Comparison of ENCODE assay signal across 21 cellular contexts in genomic region chr10:112022196-112022595, GRCh38.
"Had no signal": no experiment of that assay in that cellular context is flagged by ENCODE, and none has a peak within 500 bp of the region (broad histone marks: within the 10 kb centered on the region; RNA-seq: fewer than 3 reads in every experiment).

No MANE protein-coding gene starts in this region.

- H3K27ac Mint-ChIP-seq: activated CD4-positive, alpha-beta memory T cell treated with anti-CD3 and anti-CD28 coated beads, Interleukin-2, amount 10 ng/mL, durations not matched to agents 7 days and 5 days; activated naive CD4-positive, alpha-beta T cell treated with anti-CD3 and anti-CD28 coated beads, Interleukin-2, amount 10 ng/mL, durations not matched to agents 7 days and 5 days; natural killer cell treated with Interleukin-12 subunit alpha and Interleukin-12 subunit beta and Interleukin-15 and Interleukin-18, amount 100 ng/mL, for 72 hours had no signal

- H3K27ac ChIP-seq: epithelial cell of prostate, foreskin keratinocyte, ovary, prostate gland, spleen, testis, uterus had no signal

- H3K36me3 ChIP-seq: ovary, prostate gland, spleen, uterus had no signal

- H3K9me3 Mint-ChIP-seq: activated CD4-positive, alpha-beta memory T cell treated with anti-CD3 and anti-CD28 coated beads, Interleukin-2, amount 10 ng/mL, durations not matched to agents 7 days and 5 days; activated naive CD4-positive, alpha-beta T cell treated with anti-CD3 and anti-CD28 coated beads, Interleukin-2, amount 10 ng/mL, durations not matched to agents 7 days and 5 days; natural killer cell treated with Interleukin-12 subunit alpha and Interleukin-12 subunit beta and Interleukin-15 and Interleukin-18, amount 100 ng/mL, for 72 hours had no signal

- ATAC-seq: foreskin keratinocyte; left ventricle myocardium superior; natural killer cell treated with Interleukin-12 subunit alpha and Interleukin-12 subunit beta and Interleukin-15 and Interleukin-18, amount 100 ng/mL, for 72 hours had no signal

- H3K27me3 Mint-ChIP-seq: activated CD4-positive, alpha-beta memory T cell treated with anti-CD3 and anti-CD28 coated beads, Interleukin-2, amount 10 ng/mL, durations not matched to agents 7 days and 5 days; activated naive CD4-positive, alpha-beta T cell treated with anti-CD3 and anti-CD28 coated beads, Interleukin-2, amount 10 ng/mL, durations not matched to agents 7 days and 5 days; natural killer cell treated with Interleukin-12 subunit alpha and Interleukin-12 subunit beta and Interleukin-15 and Interleukin-18, amount 100 ng/mL, for 72 hours had no signal

- H3K4me1 ChIP-seq: foreskin keratinocyte, prostate gland, spleen, testis, uterus had no signal

- H3K4me3 Mint-ChIP-seq: activated CD4-positive, alpha-beta memory T cell treated with anti-CD3 and anti-CD28 coated beads, Interleukin-2, amount 10 ng/mL, durations not matched to agents 7 days and 5 days; activated naive CD4-positive, alpha-beta T cell treated with anti-CD3 and anti-CD28 coated beads, Interleukin-2, amount 10 ng/mL, durations not matched to agents 7 days and 5 days; natural killer cell treated with Interleukin-12 subunit alpha and Interleukin-12 subunit beta and Interleukin-15 and Interleukin-18, amount 100 ng/mL, for 72 hours had no signal

- DNase-seq: activated CD4-positive, alpha-beta memory T cell treated with anti-CD3 and anti-CD28 coated beads, Interleukin-2, amount 10 ng/mL, durations not matched to agents 7 days and 5 days; activated CD4-positive, alpha-beta T cell treated with anti-CD3 and anti-CD28 coated beads for 4 hours; activated CD4-positive, CD25-positive, alpha-beta regulatory T cell; activated effector memory CD4-positive, alpha-beta T cell treated with anti-CD3 and anti-CD28 coated beads, Interleukin-2, amount 50 U/mL, for 16 hours; activated naive CD4-positive, alpha-beta T cell treated with anti-CD3 and anti-CD28 coated beads, Interleukin-2, amount 10 ng/mL, durations not matched to agents 7 days and 5 days; activated T-cell treated with anti-CD3 and anti-CD28 coated beads for 4 hours; amygdala; cortex of kidney; foreskin keratinocyte; left ventricle myocardium superior; ovary; spleen; stimulated activated CD4-positive, alpha-beta T cell treated with anti-CD3 and anti-CD28 coated beads, Interleukin-4, amount 100 ng/mL, for 1 hour; stimulated activated naive CD4-positive, alpha-beta T cell; T-helper 9 cell; testis; trophoblast cell; uterus had no signal

- H3K36me3 Mint-ChIP-seq: activated naive CD4-positive, alpha-beta T cell treated with anti-CD3 and anti-CD28 coated beads, Interleukin-2, amount 10 ng/mL, durations not matched to agents 7 days and 5 days; natural killer cell treated with Interleukin-12 subunit alpha and Interleukin-12 subunit beta and Interleukin-15 and Interleukin-18, amount 100 ng/mL, for 72 hours had no signal

- H3K4me1 Mint-ChIP-seq: activated CD4-positive, alpha-beta memory T cell treated with anti-CD3 and anti-CD28 coated beads, Interleukin-2, amount 10 ng/mL, durations not matched to agents 7 days and 5 days; activated naive CD4-positive, alpha-beta T cell treated with anti-CD3 and anti-CD28 coated beads, Interleukin-2, amount 10 ng/mL, durations not matched to agents 7 days and 5 days had no signal

- H3K27me3 ChIP-seq: foreskin keratinocyte, ovary, spleen, testis, uterus had no signal

- H3K9me3 ChIP-seq: ovary, prostate gland, testis, uterus had no signal

- H3K4me3 ChIP-seq: ovary, prostate gland, spleen, testis, uterus had no signal
